Comparison of ENCODE assay signal across 19 cellular contexts in the genomic region with DNA sequence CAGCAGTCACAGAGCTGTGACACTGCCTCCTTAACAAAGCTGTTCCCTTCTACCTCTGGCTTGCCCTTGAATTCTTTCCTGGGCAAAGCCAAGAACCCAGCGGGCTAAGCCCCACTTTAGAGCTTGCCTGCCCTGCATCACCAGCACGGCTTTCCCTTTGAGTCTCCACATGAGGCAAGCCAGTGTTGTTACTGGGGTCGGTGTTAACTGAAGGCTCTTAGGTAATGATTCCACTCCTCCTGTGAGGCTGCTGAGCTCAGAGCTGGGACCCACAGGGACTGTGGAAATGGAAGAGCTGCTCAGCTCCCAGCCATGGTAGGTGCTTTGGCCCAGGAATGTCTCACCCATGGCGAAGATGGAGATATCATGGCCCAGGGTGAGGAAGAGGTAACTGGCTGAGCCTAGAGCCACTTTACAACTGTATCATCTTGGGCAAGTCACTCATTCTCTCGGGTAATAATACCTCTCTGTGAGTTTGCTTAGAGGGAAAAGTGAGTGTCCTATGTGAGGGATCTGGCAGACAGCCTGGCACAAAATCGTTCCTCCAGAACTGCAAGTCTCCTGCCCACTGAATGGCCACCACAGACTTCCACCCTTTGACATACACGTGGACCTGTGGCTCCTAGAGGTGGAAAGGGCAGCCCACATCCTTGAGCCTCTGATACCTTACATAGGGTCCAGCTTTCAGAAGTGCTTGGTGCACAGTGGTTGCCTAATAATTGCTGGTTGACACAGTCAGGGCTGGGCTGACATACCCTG.
A peak's percentile ranks its signal among the peaks of the same experiment; 100 is the strongest.
DNase-seq lines count a peak whose midpoint lies in the region; ATAC-seq and TF ChIP-seq lines count a peak whose summit lies in the region.
"Had no signal": no experiment of that assay in that cellular context is flagged by ENCODE, and none has a peak within 500 bp of the region (broad histone marks: within the 10 kb centered on the region; RNA-seq: fewer than 3 reads in every experiment).

No MANE protein-coding gene starts in this region.

- no peak overlapping the region for H3K56ac ChIP-seq in H9 (ENCODE audit: insufficient read length, low read depth, low read length)

- H2BK5ac ChIP-seq in H9 (ENCODE audit: insufficient read length, low read length): no peak overlapping the region

- H3K79me2 ChIP-seq in H9 (ENCODE audit: insufficient read depth, low read length): no peaks in the 10 kb centered on the region

- no peaks in the 10 kb centered on the region for H3K79me1 ChIP-seq in H9 (ENCODE audit: insufficient read depth, low read depth, low read length, poor library complexity, severe bottlenecking)

- H2AK5ac ChIP-seq in H9 (ENCODE audit: insufficient read length, low read length): no peak overlapping the region

- no peak overlapping the region for H3K27ac Mint-ChIP-seq in H9
- no peak overlapping the region for H3K27ac Mint-ChIP-seq in activated naive CD8-positive, alpha-beta T cell treated with anti-CD3 and anti-CD28 coated beads, Interleukin-2, amount 50 U/mL, for 24 hours
- H3K27ac Mint-ChIP-seq: CD4-positive, alpha-beta memory T cell; GM23338; HFFc6 had no signal

- H2BK15ac ChIP-seq in H9 (ENCODE audit: low read depth, low read length): no peak overlapping the region

- no peaks in the 10 kb centered on the region for H3K9me3 Mint-ChIP-seq in H9
- H3K9me3 Mint-ChIP-seq in activated naive CD8-positive, alpha-beta T cell treated with anti-CD3 and anti-CD28 coated beads, Interleukin-2, amount 50 U/mL, for 24 hours: no peaks in the 10 kb centered on the region
- H3K9me3 Mint-ChIP-seq: CD4-positive, alpha-beta memory T cell; GM23338 had no signal

- no peaks in the 10 kb centered on the region for H3K4me1 ChIP-seq in H9 (ENCODE audit: insufficient read depth, low read length)
- H3K4me1 ChIP-seq: A549, HAP-1 had no signal

- WGBS in H9 (ENCODE audit: extremely low coverage, insufficient read length, low lambda C conversion rate): no CpG with 5 or more reads among the region's 7 CpGs

- H3T11ph ChIP-seq in H9 (ENCODE audit: low read length): no peak overlapping the region

- no peak overlapping the region for H2BK120ac ChIP-seq in H9 (ENCODE audit: low read depth, low read length, poor library complexity, severe bottlenecking)

- H4K5ac ChIP-seq in H9 (ENCODE audit: insufficient read length, low read depth, low read length): no peak overlapping the region

- no peak overlapping the region for H4K91ac ChIP-seq in H9 (ENCODE audit: insufficient read length, low read depth, low read length)

- peaks cover 3 to 7% of the 10 kb centered on the region in 2 experiments for H3K4me1 Mint-ChIP-seq in H9
- H3K4me1 Mint-ChIP-seq in activated naive CD8-positive, alpha-beta T cell treated with anti-CD3 and anti-CD28 coated beads, Interleukin-2, amount 50 U/mL, for 24 hours: no peaks in the 10 kb centered on the region
- H3K4me1 Mint-ChIP-seq: CD4-positive, alpha-beta memory T cell had no signal

- H3K9me3 ChIP-seq in H9 (ENCODE audit: control insufficient read depth, low read depth, low read length): no peaks in the 10 kb centered on the region
- H3K9me3 ChIP-seq: A549, HAP-1 had no signal

- no peak overlapping the region for H2BK20ac ChIP-seq in H9 (ENCODE audit: low read depth, low read length, poor library complexity, severe bottlenecking)

- no peak for TF ChIP-seq CTCF in H9 (conservative IDR thresholded peaks at IDR 0.05)

- H3K4me2 ChIP-seq in H9 (ENCODE audit: insufficient read depth, insufficient read length, low read length): no peak overlapping the region
- H3K4me2 ChIP-seq: A549, GM23338 had no signal

- H3K36me3 Mint-ChIP-seq in H9 (ENCODE audit: insufficient read depth in 1 of 3, low read depth in 3 of 3): no peaks in the 10 kb centered on the region
- H3K36me3 Mint-ChIP-seq in activated naive CD8-positive, alpha-beta T cell treated with anti-CD3 and anti-CD28 coated beads, Interleukin-2, amount 50 U/mL, for 24 hours (ENCODE audit: low read depth): no peaks in the 10 kb centered on the region
- H3K36me3 Mint-ChIP-seq: CD4-positive, alpha-beta memory T cell had no signal

- H3K9ac ChIP-seq in H9 (ENCODE audit: extremely low read depth, insufficient read length, low read length): no peak overlapping the region

- peaks cover 9% of the 10 kb centered on the region for H3K27me3 Mint-ChIP-seq in H9 (ENCODE audit: low read depth)
- H3K27me3 Mint-ChIP-seq in activated naive CD8-positive, alpha-beta T cell treated with anti-CD3 and anti-CD28 coated beads, Interleukin-2, amount 50 U/mL, for 24 hours: peaks cover 9% of the 10 kb centered on the region

- H3K27me3 ChIP-seq in H9 (ENCODE audit: insufficient read depth, low read length): no peaks in the 10 kb centered on the region

- ATAC-seq in activated naive CD8-positive, alpha-beta T cell treated with anti-CD3 and anti-CD28 coated beads, Interleukin-2, amount 50 U/mL, for 24 hours: no peak
- ATAC-seq in HG03565 (IDR thresholded peaks at IDR 0.05; ENCODE audit: unreplicated experiment): no peak
- no peak for ATAC-seq in esophagus mucosa
- ATAC-seq: A549 had no signal

- no peak overlapping the region for H3K23ac ChIP-seq in H9 (ENCODE audit: insufficient read length, low read depth, low read length)

- no peaks in the 10 kb centered on the region for H3K23me2 ChIP-seq in H9 (ENCODE audit: insufficient read length, low read depth, low read length, poor library complexity, severe bottlenecking)

- H3K18ac ChIP-seq in H9 (ENCODE audit: insufficient read length, low read depth, low read length): no peak overlapping the region

- no peak overlapping the region for H3K4me3 Mint-ChIP-seq in H9
- H3K4me3 Mint-ChIP-seq in activated naive CD8-positive, alpha-beta T cell treated with anti-CD3 and anti-CD28 coated beads, Interleukin-2, amount 50 U/mL, for 24 hours: no peak overlapping the region
- H3K4me3 Mint-ChIP-seq: CD4-positive, alpha-beta memory T cell; GM23338; HFFc6 had no signal

- H3K14ac ChIP-seq in H9 (ENCODE audit: insufficient read depth, low read length): peak overlapping the region; percentile 53

- no peaks in the 10 kb centered on the region for H4K20me1 ChIP-seq in H9 (ENCODE audit: control insufficient read depth, insufficient read depth, insufficient read length)

- no peak overlapping the region for H3K27ac ChIP-seq in H9 (ENCODE audit: insufficient read length, low read depth, low read length)
- H3K27ac ChIP-seq: A549 had no signal

- no peak overlapping the region for H3K4ac ChIP-seq in H9 (ENCODE audit: low read depth, low read length)

- no peak for DNase-seq in H9
- peak; percentile 32 for DNase-seq in ecto neural progenitor cell (ENCODE audit: low spot score)
- DNase-seq in mesenteric fat pad (ENCODE audit: low spot score): peak; percentile 65
- no peak for DNase-seq in activated naive CD8-positive, alpha-beta T cell treated with anti-CD3 and anti-CD28 coated beads, Interleukin-2, amount 50 U/mL, for 24 hours
- DNase-seq: 8988T; ACHN; C1 segment of cervical spinal cord; Calu3; CD4-positive, alpha-beta memory T cell; COR-L47; DMS53; DMS79 treated with DMSO at 0.1 percent for 48 hours; GF-D8; HFFc6 had no signal

- H2AFZ ChIP-seq in H9 (ENCODE audit: low read length): no peak overlapping the region
- H2AFZ ChIP-seq: GM23338 had no signal

- H4K8ac ChIP-seq in H9 (replicated peaks; ENCODE audit: insufficient read length, low read depth, low read length): no peak overlapping the region

- no peak overlapping the region for H2BK12ac ChIP-seq in H9 (ENCODE audit: insufficient read length, low read depth, low read length)

Comparison
In these comparisons a context has a peak if more than half of its experiments do, and no peak if none do; other contexts are left out.
1. DNase-seq: peak in ecto neural progenitor cell (single experiment) and mesenteric fat pad (single experiment); none in H9 (single experiment) and activated naive CD8-positive, alpha-beta T cell treated with anti-CD3 and anti-CD28 coated beads, Interleukin-2, amount 50 U/mL, for 24 hours (single experiment).